22 cellular contexts compared by ENCODE assay signal in the genomic region with DNA sequence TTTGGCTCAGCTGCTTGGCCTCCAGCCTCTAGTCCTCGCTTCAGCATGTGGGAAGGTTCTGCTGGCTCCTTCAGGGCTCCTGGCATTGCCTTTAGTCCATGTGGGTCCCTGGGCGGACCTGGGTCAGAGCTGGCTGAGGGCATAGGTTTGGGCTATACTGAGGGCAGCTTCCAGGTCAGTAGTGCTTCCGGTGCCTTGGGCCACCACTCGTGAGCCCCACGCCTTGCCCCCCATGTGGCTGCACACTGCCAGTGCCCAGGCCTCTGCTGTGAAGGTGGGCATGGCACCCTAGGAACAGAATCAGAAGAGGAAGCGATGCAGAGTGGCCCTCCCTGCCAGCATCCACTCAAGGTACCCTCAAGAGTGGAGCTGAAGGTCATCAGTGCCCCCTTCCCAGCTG. TPM values are rescaled to one million over a fixed set of nuclear protein-coding genes. Genes with fewer than 3 reads are reported as not detected.
A peak's percentile ranks its signal among the peaks of the same experiment; 100 is the strongest.
DNase-seq lines count a peak whose midpoint lies in the region; ATAC-seq and TF ChIP-seq lines count a peak whose summit lies in the region.
"Had no signal": no experiment of that assay in that cellular context is flagged by ENCODE, and none has a peak within 500 bp of the region (broad histone marks: within the 10 kb centered on the region; RNA-seq: fewer than 3 reads in every experiment).

No MANE protein-coding gene starts in this region.

- H3K9me3 ChIP-seq in heart right ventricle: no peaks in the 10 kb centered on the region
- H3K9me3 ChIP-seq: A549 had no signal

- 95 to 98% methylated on average over 6 of the region's 6 CpGs for WGBS in heart right ventricle, 2 donors

- DNase-seq in activated effector memory CD4-positive, alpha-beta T cell treated with anti-CD3 and anti-CD28 coated beads, Interleukin-2, amount 50 U/mL, for 16 hours: peak; percentile 58
- no peak for DNase-seq in activated effector memory CD4-positive, alpha-beta T cell treated with Interleukin-2 at 50 U/mL for 16 hours
- DNase-seq in endothelial cell (ENCODE audit: low spot score): no peak
- DNase-seq in stimulated activated effector memory CD8-positive, alpha-beta T cell treated with anti-CD3 and anti-CD28 coated beads, Interleukin-12 subunit alpha, Interleukin-12 subunit beta, amount 100 ng/mL, for 72 hours (ENCODE audit: low spot score in 2 of 2): no peak
- no peak for DNase-seq in heart right ventricle
- DNase-seq in left lobe of liver (ENCODE audit: low spot score): no peak
- DNase-seq: AML-193; CD4-positive, alpha-beta memory T cell; DMS153; DMS79; GDM1; GOT3; H7 had no signal

- peaks cover 0 to 56% (median 37%) of the 10 kb centered on the region in 9 donors for H3K36me3 ChIP-seq in heart right ventricle

- H3K27me3 Mint-ChIP-seq in activated T-helper 17 cell treated with anti-CD3 and anti-CD28 coated beads, Interleukin-2, amount 50 U/mL, for 72 hours: peaks cover 20% of the 10 kb centered on the region
- peaks cover 15% of the 10 kb centered on the region for H3K27me3 Mint-ChIP-seq in endothelial cell (ENCODE audit: unreplicated experiment)

- H3K4me3 Mint-ChIP-seq in activated T-helper 17 cell treated with anti-CD3 and anti-CD28 coated beads, Interleukin-2, amount 50 U/mL, for 72 hours: no peak overlapping the region
- peak overlapping the region; percentile 62 for H3K4me3 Mint-ChIP-seq in endothelial cell (ENCODE audit: unreplicated experiment)
- H3K4me3 Mint-ChIP-seq in stimulated activated effector memory CD8-positive, alpha-beta T cell treated with anti-CD3 and anti-CD28 coated beads, Interleukin-12 subunit alpha, Interleukin-12 subunit beta, amount 100 ng/mL, for 72 hours: no peak overlapping the region
- H3K4me3 Mint-ChIP-seq: CD4-positive, alpha-beta memory T cell had no signal

- peaks cover 0 to 31% (median 22%) of the 10 kb centered on the region in 7 donors for H3K27me3 ChIP-seq in heart right ventricle

- intact Hi-C loops in heart right ventricle (cut with DNase I): loop anchor here in 1 of 10 donors (5.0 kb wide), 1 partner anchor 33 kb away; a partner anchor contains a TSS

- H3K9me3 Mint-ChIP-seq in activated T-helper 17 cell treated with anti-CD3 and anti-CD28 coated beads, Interleukin-2, amount 50 U/mL, for 72 hours: no peaks in the 10 kb centered on the region
- H3K9me3 Mint-ChIP-seq in endothelial cell (ENCODE audit: unreplicated experiment): no peaks in the 10 kb centered on the region
- H3K9me3 Mint-ChIP-seq in stimulated activated effector memory CD8-positive, alpha-beta T cell treated with anti-CD3 and anti-CD28 coated beads, Interleukin-12 subunit alpha, Interleukin-12 subunit beta, amount 100 ng/mL, for 72 hours: no peaks in the 10 kb centered on the region

- H3K4me1 Mint-ChIP-seq in activated T-helper 17 cell treated with anti-CD3 and anti-CD28 coated beads, Interleukin-2, amount 50 U/mL, for 72 hours: no peaks in the 10 kb centered on the region
- H3K4me1 Mint-ChIP-seq in endothelial cell (ENCODE audit: unreplicated experiment): peaks cover 3% of the 10 kb centered on the region
- peaks cover 18% of the 10 kb centered on the region for H3K4me1 Mint-ChIP-seq in stimulated activated effector memory CD8-positive, alpha-beta T cell treated with anti-CD3 and anti-CD28 coated beads, Interleukin-12 subunit alpha, Interleukin-12 subunit beta, amount 100 ng/mL, for 72 hours

- peaks cover 50% of the 10 kb centered on the region for H3K36me3 Mint-ChIP-seq in activated T-helper 17 cell treated with anti-CD3 and anti-CD28 coated beads, Interleukin-2, amount 50 U/mL, for 72 hours (ENCODE audit: low read depth)
- H3K36me3 Mint-ChIP-seq in endothelial cell (ENCODE audit: low read depth, unreplicated experiment): peaks cover 18% of the 10 kb centered on the region
- peaks cover 47% of the 10 kb centered on the region for H3K36me3 Mint-ChIP-seq in stimulated activated effector memory CD8-positive, alpha-beta T cell treated with anti-CD3 and anti-CD28 coated beads, Interleukin-12 subunit alpha, Interleukin-12 subunit beta, amount 100 ng/mL, for 72 hours

- no peak for ATAC-seq in activated T-helper 17 cell treated with anti-CD3 and anti-CD28 coated beads, Interleukin-2, amount 50 U/mL, for 72 hours (replicated peaks)
- ATAC-seq in stimulated activated effector memory CD8-positive, alpha-beta T cell treated with anti-CD3 and anti-CD28 coated beads, Interleukin-12 subunit alpha, Interleukin-12 subunit beta, amount 100 ng/mL, for 72 hours: no peak
- no peak for ATAC-seq in heart right ventricle
- ATAC-seq in left lobe of liver: no peak
- ATAC-seq in HG03139 (IDR thresholded peaks at IDR 0.05; ENCODE audit: unreplicated experiment): no peak
- ATAC-seq: A549, HCT116 had no signal

- H3K27ac ChIP-seq in heart right ventricle: no peak overlapping the region
- H3K27ac ChIP-seq: 22Rv1, A549, C4-2B had no signal

- H3K4me3 ChIP-seq in heart right ventricle: no peak overlapping the region
- H3K4me3 ChIP-seq: A549 had no signal

- peak overlapping the region; percentile 15 for H3K27ac Mint-ChIP-seq in activated T-helper 17 cell treated with anti-CD3 and anti-CD28 coated beads, Interleukin-2, amount 50 U/mL, for 72 hours
- no peak overlapping the region for H3K27ac Mint-ChIP-seq in endothelial cell (ENCODE audit: unreplicated experiment)
- peak overlapping the region; percentile 54 for H3K27ac Mint-ChIP-seq in stimulated activated effector memory CD8-positive, alpha-beta T cell treated with anti-CD3 and anti-CD28 coated beads, Interleukin-12 subunit alpha, Interleukin-12 subunit beta, amount 100 ng/mL, for 72 hours

- peaks cover 5 to 17% (median 14%) of the 10 kb centered on the region in 9 donors for H3K4me1 ChIP-seq in heart right ventricle
- H3K4me1 ChIP-seq: A549 had no signal

- TF ChIP-seq CTCF in endothelial cell (IDR thresholded peaks at IDR 0.05; ENCODE audit: unreplicated experiment) (no peak), heart right ventricle (IDR thresholded peaks at IDR 0.05) (no peak)

RNA-seq across cellular contexts. Expression of a gene that starts 12.7 kb away (rescaled TPM):
- total RNA-seq in activated T-helper 17 cell treated with anti-CD3 and anti-CD28 coated beads, Interleukin-2, amount 50 U/mL, for 72 hours: 10 to 100 TPM; 10.2 to 13.8 TPM
- 16.0 TPM for total RNA-seq in endothelial cell (ENCODE audit: unreplicated experiment)
- 10 to 100 TPM in 1 of 10 donors, 1 to 10 TPM in 9; 7.0 to 10.9 (median 8.5) TPM for total RNA-seq in heart right ventricle
- 1 to 10 TPM; 4.7 to 6.5 TPM for polyA plus RNA-seq in heart right ventricle
- total RNA-seq in left lobe of liver: 7.7 TPM

RNA-seq across cellular contexts. Expression of a gene that starts 30.2 kb away (rescaled TPM):
- total RNA-seq in activated T-helper 17 cell treated with anti-CD3 and anti-CD28 coated beads, Interleukin-2, amount 50 U/mL, for 72 hours: under 1 TPM; 0.05 to 0.19 TPM
- total RNA-seq in endothelial cell (ENCODE audit: unreplicated experiment) (0.28 TPM), heart right ventricle (1 to 10 TPM in 1 of 10 donors, under 1 TPM in 5, not detected in 4; 0.09 to 2.2 (median 0.43) TPM), left lobe of liver (not detected)
- polyA plus RNA-seq in heart right ventricle: 1 to 10 TPM in 1 of 2 donors, under 1 TPM in 1; 0.14 to 1.2 TPM
- total RNA-seq: CD4-positive, alpha-beta memory T cell; HT-29 had no signal
- polyA plus RNA-seq: BJ; CD4-positive, alpha-beta memory T cell had no signal

RNA-seq across cellular contexts. Expression of a gene that starts 35.1 kb away (rescaled TPM):
- total RNA-seq in activated T-helper 17 cell treated with anti-CD3 and anti-CD28 coated beads, Interleukin-2, amount 50 U/mL, for 72 hours: 10 to 100 TPM; 20.5 to 26.9 TPM
- total RNA-seq in endothelial cell (ENCODE audit: unreplicated experiment) (16.7 TPM), heart right ventricle (1 to 10 TPM; 1.5 to 8.7 (median 3.4) TPM), left lobe of liver (2.8 TPM)
- 1 to 10 TPM; 5.7 to 5.9 TPM for polyA plus RNA-seq in heart right ventricle

RNA-seq across cellular contexts. Expression of a gene that starts 42.0 kb away (rescaled TPM):
- total RNA-seq in activated T-helper 17 cell treated with anti-CD3 and anti-CD28 coated beads, Interleukin-2, amount 50 U/mL, for 72 hours: not detected
- not detected for total RNA-seq in endothelial cell (ENCODE audit: unreplicated experiment)
- total RNA-seq in heart right ventricle: not detected
- polyA plus RNA-seq in heart right ventricle: not detected
- not detected for total RNA-seq in left lobe of liver
- total RNA-seq: CD4-positive, alpha-beta memory T cell; Daoy; H7; HT-29 had no signal
- polyA plus RNA-seq: A549; BJ; CD4-positive, alpha-beta memory T cell had no signal

RNA-seq across cellular contexts. Expression of a gene that starts 43.1 kb away (rescaled TPM):
- 10 to 100 TPM; 16.5 to 22.3 TPM for total RNA-seq in activated T-helper 17 cell treated with anti-CD3 and anti-CD28 coated beads, Interleukin-2, amount 50 U/mL, for 72 hours
- total RNA-seq in endothelial cell (ENCODE audit: unreplicated experiment) (31.8 TPM), heart right ventricle (10 to 100 TPM; 19.4 to 29.8 (median 23.7) TPM), left lobe of liver (18.4 TPM)
- polyA plus RNA-seq in heart right ventricle: 10 to 100 TPM in 1 of 2 donors, 1 to 10 TPM in 1; 9.1 to 27.2 TPM
